8 cellular contexts compared by ENCODE assay signal in genomic region chr6:158232445-158233213, GRCh38.
DNase-seq lines count a peak whose midpoint lies in the region; ATAC-seq lines count a peak whose summit lies in the region.

No MANE protein-coding gene starts in this region.

- H3K27ac ChIP-seq in cingulate gyrus (ENCODE audit: low read depth, low read length) (peak overlapping the region; percentile 39), layer of hippocampus (ENCODE audit: low read depth, low read length) (peak overlapping the region; percentile 48)

- H3K27me3 ChIP-seq in layer of hippocampus (ENCODE audit: control insufficient read depth, insufficient read depth, low read length): no peaks in the 10 kb centered on the region

- ATAC-seq in GM18498 (IDR thresholded peaks at IDR 0.05; ENCODE audit: unreplicated experiment) (peak; percentile 38), HG02970 (IDR thresholded peaks at IDR 0.05; ENCODE audit: low FRiP score, unreplicated experiment) (peak; percentile 22), HG03565 (IDR thresholded peaks at IDR 0.05; ENCODE audit: unreplicated experiment) (no peak)

- peak; percentile 86 for DNase-seq in NCI-H2171 treated with DMSO at 0.1 percent for 48 hours (lab: John Stamatoyannopoulos, UW)
- peak; percentile 23 to 24 for DNase-seq in activated CD4-positive, alpha-beta T cell treated with anti-CD3 and anti-CD28 coated beads for 24 hours (ENCODE audit: low read depth in 2 of 2)
- DNase-seq in stimulated activated CD4-positive, alpha-beta T cell treated with anti-CD3 and anti-CD28 coated beads, Interleukin-15, amount 100 ng/mL, for 48 hours (ENCODE audit: low read depth in 2 of 2): peak; percentile 13 to 14

Comparison
In these comparisons a context has a peak if more than half of its experiments do, and no peak if none do; other contexts are left out.
1. DNase-seq: peak in every context shown above with its lines; median percentile 86 in NCI-H2171 treated with DMSO at 0.1 percent for 48 hours; 24 in activated CD4-positive, alpha-beta T cell treated with anti-CD3 and anti-CD28 coated beads for 24 hours; 14 in stimulated activated CD4-positive, alpha-beta T cell treated with anti-CD3 and anti-CD28 coated beads, Interleukin-15, amount 100 ng/mL, for 48 hours.